In the genomic region with DNA sequence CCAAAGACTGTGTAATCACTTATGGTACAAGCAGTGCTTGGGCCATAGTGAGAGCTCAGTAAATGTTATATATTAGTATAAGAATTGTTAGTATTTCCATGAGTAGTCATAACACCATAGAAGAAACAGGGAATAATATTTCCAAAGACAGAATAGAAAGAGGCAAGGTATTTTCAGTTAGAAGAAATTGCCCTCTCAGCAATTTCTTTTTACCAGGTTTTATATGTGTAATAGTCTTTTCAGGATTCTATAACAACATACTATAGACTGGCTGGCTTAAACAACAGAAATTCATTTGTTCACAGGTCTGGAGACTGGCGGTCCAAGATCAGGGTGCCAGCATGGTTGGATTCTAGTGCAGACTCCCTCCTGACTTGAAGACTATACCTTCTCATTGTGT, we compare ENCODE assay signal across 20 cellular contexts.
DNase-seq lines count a peak whose midpoint lies in the region; ATAC-seq, FAIRE-seq and TF ChIP-seq lines count a peak whose summit lies in the region.
"Had no signal": no experiment of that assay in that cellular context is flagged by ENCODE, and none has a peak within 500 bp of the region (broad histone marks: within the 10 kb centered on the region; RNA-seq: fewer than 3 reads in every experiment).

No MANE protein-coding gene starts in this region.

- DNase-seq in A549 (ENCODE audit: low read depth in 1 of 2, low spot score in 1 of 2), result no peak
- no peak for DNase-seq in body of pancreas
- no peak for DNase-seq in pancreas
- no peak for DNase-seq in NCI-H1105 treated with DMSO at 0.1 percent for 48 hours (lab: John Stamatoyannopoulos, UW)
- no peak for DNase-seq in Kasumi-1 (lab: John Stamatoyannopoulos, UW)
- no peak for DNase-seq in NCI-H1694 (lab: John Stamatoyannopoulos, UW)
- no peak for DNase-seq in activated CD4-positive, alpha-beta T cell treated with anti-CD3 and anti-CD28 coated beads, Interleukin-2, amount 10 ng/mL, durations not matched to agents 24 days and 14 days
- DNase-seq: CD4-positive, alpha-beta memory T cell; DMS153; DMS79; GDM1 had no signal

- H3K27ac ChIP-seq in A549, result peak overlapping the region; percentile 17 to 46; a peak in 2 of 6 replicates
- peak overlapping the region; percentile 43; the same call in 1 of the 2 replicates for H3K27ac ChIP-seq in ACC112 (ENCODE audit: low read depth, low read length)
- H3K27ac ChIP-seq in body of pancreas, result peak overlapping the region; percentile 75 to 90 (median 80)
- peak overlapping the region; percentile 42 to 66 (median 56) for H3K27ac ChIP-seq in pancreas
- H3K27ac ChIP-seq: BLaER1, GM23248, HL-60 had no signal

- TF ChIP-seq CTCF in A549 (IDR thresholded peaks at IDR 0.05), result no peak
- TF ChIP-seq CTCF in body of pancreas (IDR thresholded peaks at IDR 0.05), result no peak
- no peak for TF ChIP-seq CTCF in pancreas (IDR thresholded peaks at IDR 0.05)

- H3K4me1 Mint-ChIP-seq in activated CD4-positive, alpha-beta T cell treated with anti-CD3 and anti-CD28 coated beads, Interleukin-2, amount 10 ng/mL, durations not matched to agents 24 days and 14 days, result peaks cover 29% of the 10 kb centered on the region

- no peaks in the 10 kb centered on the region for H3K79me2 ChIP-seq in ACC112 (ENCODE audit: control insufficient read depth, insufficient read depth, low read length, unreplicated experiment)

- TF ChIP-seq POLR2A in A549 (IDR thresholded peaks at IDR 0.05; ENCODE audit: low read length) (no peak), body of pancreas (IDR thresholded peaks at IDR 0.05) (no peak)

- no peaks in the 10 kb centered on the region for H3K27me3 ChIP-seq in ACC112 (ENCODE audit: insufficient read depth, low read length)
- no peaks in the 10 kb centered on the region for H3K27me3 ChIP-seq in body of pancreas
- H3K27me3 ChIP-seq in pancreas, result no peaks in the 10 kb centered on the region
- H3K27me3 ChIP-seq: BLaER1 had no signal

- H3K9me3 Mint-ChIP-seq in activated CD4-positive, alpha-beta T cell treated with anti-CD3 and anti-CD28 coated beads, Interleukin-2, amount 10 ng/mL, durations not matched to agents 24 days and 14 days, result peaks cover 3% of the 10 kb centered on the region
- H3K9me3 Mint-ChIP-seq: CD4-positive, alpha-beta memory T cell; IgD-negative memory B cell had no signal

- H3K27ac Mint-ChIP-seq in activated CD4-positive, alpha-beta T cell treated with anti-CD3 and anti-CD28 coated beads, Interleukin-2, amount 10 ng/mL, durations not matched to agents 24 days and 14 days, result no peak overlapping the region
- H3K27ac Mint-ChIP-seq: CD14-positive monocyte had no signal

- no peaks in the 10 kb centered on the region for H3K36me3 ChIP-seq in ACC112 (ENCODE audit: insufficient read depth, low read length)
- H3K36me3 ChIP-seq in body of pancreas (replicated peaks in 1 of 2; ENCODE audit: insufficient read depth in 1 of 2, low read depth in 2 of 2), result no peaks in the 10 kb centered on the region
- no peaks in the 10 kb centered on the region for H3K36me3 ChIP-seq in pancreas
- H3K36me3 ChIP-seq: BLaER1 had no signal

- H2AFZ ChIP-seq in ACC112 (ENCODE audit: low read length, unreplicated experiment), result no peak overlapping the region
- H2AFZ ChIP-seq: GM23248 had no signal

- H3K4me1 ChIP-seq in A549 (peaks cover 11% of the 10 kb centered on the region; the same call in 2 of the 3 replicates), ACC112 (ENCODE audit: control insufficient read depth, insufficient read depth, low read length, unreplicated experiment) (peaks cover 15% of the 10 kb centered on the region), body of pancreas (peaks cover 70% of the 10 kb centered on the region), pancreas (peaks cover 26 to 32% (median 26%) of the 10 kb centered on the region in 3 donors)

- CTCF ChIA-PET in A549 (lab: Yijun Ruan, JAX), result no interaction called here

- no peak overlapping the region for H3K4me3 Mint-ChIP-seq in activated CD4-positive, alpha-beta T cell treated with anti-CD3 and anti-CD28 coated beads, Interleukin-2, amount 10 ng/mL, durations not matched to agents 24 days and 14 days
- H3K4me3 Mint-ChIP-seq: CD14-positive monocyte; CD4-positive, alpha-beta memory T cell; IgD-negative memory B cell had no signal

- H3K4me3 ChIP-seq in A549, result no peak overlapping the region
- no peak overlapping the region for H3K4me3 ChIP-seq in ACC112 (ENCODE audit: low read depth, low read length)
- H3K4me3 ChIP-seq in body of pancreas, result no peak overlapping the region
- H3K4me3 ChIP-seq in pancreas, result no peak overlapping the region
- H3K4me3 ChIP-seq: BLaER1, GM23248 had no signal

- POLR2A ChIA-PET in A549 (lab: Yijun Ruan, JAX), result no interaction called here

- H3K27me3 Mint-ChIP-seq in activated CD4-positive, alpha-beta T cell treated with anti-CD3 and anti-CD28 coated beads, Interleukin-2, amount 10 ng/mL, durations not matched to agents 24 days and 14 days, result no peaks in the 10 kb centered on the region
- H3K27me3 Mint-ChIP-seq: CD4-positive, alpha-beta memory T cell; IgD-negative memory B cell had no signal

- no peaks in the 10 kb centered on the region for H3K36me3 Mint-ChIP-seq in activated CD4-positive, alpha-beta T cell treated with anti-CD3 and anti-CD28 coated beads, Interleukin-2, amount 10 ng/mL, durations not matched to agents 24 days and 14 days (ENCODE audit: low read depth)
- H3K36me3 Mint-ChIP-seq: CD14-positive monocyte; CD4-positive, alpha-beta memory T cell had no signal

- no peak overlapping the region for H3K4me2 ChIP-seq in A549
- H3K4me2 ChIP-seq: BLaER1 had no signal

- intact Hi-C loops in body of pancreas (cut with DNase I), result no loop called here
- intact Hi-C loops in pancreas (cut with DNase I), result no loop called here
- intact Hi-C loops in activated CD4-positive, alpha-beta T cell treated with anti-CD3 and anti-CD28 coated beads, Interleukin-2, amount 10 ng/mL, durations not matched to agents 24 days and 14 days (cut with micrococcal nuclease), result no loop called here

- no peak for TF ChIP-seq EP300 in A549 (IDR thresholded peaks at IDR 0.05)

- ATAC-seq in A549 (no peak), body of pancreas (no peak), pancreas (no peak)

- H3K9me3 ChIP-seq in A549 (no peaks in the 10 kb centered on the region), body of pancreas (no peaks in the 10 kb centered on the region), pancreas (no peaks in the 10 kb centered on the region)
- H3K9me3 ChIP-seq: BLaER1 had no signal

- FAIRE-seq in A549 (lab: Jason Lieb, UNC), result no peak
- no peak for FAIRE-seq in pancreas (lab: Jason Lieb, UNC)
- FAIRE-seq: A204.1, GM18507, H54 had no signal

- no peak for TF ChIP-seq RAD21 in A549 (conservative IDR thresholded peaks at IDR 0.05 in 1 of 2, IDR thresholded peaks at IDR 0.05 in 1 of 2)

- WGBS in A549 (ENCODE audit: missing lambda C conversion rate), result 79% methylated on average over 1 of the region's 1 CpG
- WGBS in body of pancreas, 2 donors, result 100% methylated on average over 1 of the region's 1 CpG
- 94 to 95% methylated on average over 1 of the region's 1 CpG for WGBS in pancreas, 2 donors

TF ChIP-seq in A549, 52 proteins besides CTCF, POLR2A, EP300 and RAD21:
- TF ChIP-seq FOXS1 (CRISPR knock-in tag; IDR thresholded peaks at IDR 0.05) (no peak), ZNF302 (CRISPR knock-in tag; IDR thresholded peaks at IDR 0.05) (no peak), RCOR1 (IDR thresholded peaks at IDR 0.05; ENCODE audit: low read depth, low read length) (no peak), POLR2AphosphoS2 (conservative IDR thresholded peaks at IDR 0.05; ENCODE audit: low read length) (no peak), MAFK (IDR thresholded peaks at IDR 0.05; ENCODE audit: partially characterized antibody) (peak; percentile 86)
